ENCODE assay signal across 1 cellular context in the genomic region with DNA sequence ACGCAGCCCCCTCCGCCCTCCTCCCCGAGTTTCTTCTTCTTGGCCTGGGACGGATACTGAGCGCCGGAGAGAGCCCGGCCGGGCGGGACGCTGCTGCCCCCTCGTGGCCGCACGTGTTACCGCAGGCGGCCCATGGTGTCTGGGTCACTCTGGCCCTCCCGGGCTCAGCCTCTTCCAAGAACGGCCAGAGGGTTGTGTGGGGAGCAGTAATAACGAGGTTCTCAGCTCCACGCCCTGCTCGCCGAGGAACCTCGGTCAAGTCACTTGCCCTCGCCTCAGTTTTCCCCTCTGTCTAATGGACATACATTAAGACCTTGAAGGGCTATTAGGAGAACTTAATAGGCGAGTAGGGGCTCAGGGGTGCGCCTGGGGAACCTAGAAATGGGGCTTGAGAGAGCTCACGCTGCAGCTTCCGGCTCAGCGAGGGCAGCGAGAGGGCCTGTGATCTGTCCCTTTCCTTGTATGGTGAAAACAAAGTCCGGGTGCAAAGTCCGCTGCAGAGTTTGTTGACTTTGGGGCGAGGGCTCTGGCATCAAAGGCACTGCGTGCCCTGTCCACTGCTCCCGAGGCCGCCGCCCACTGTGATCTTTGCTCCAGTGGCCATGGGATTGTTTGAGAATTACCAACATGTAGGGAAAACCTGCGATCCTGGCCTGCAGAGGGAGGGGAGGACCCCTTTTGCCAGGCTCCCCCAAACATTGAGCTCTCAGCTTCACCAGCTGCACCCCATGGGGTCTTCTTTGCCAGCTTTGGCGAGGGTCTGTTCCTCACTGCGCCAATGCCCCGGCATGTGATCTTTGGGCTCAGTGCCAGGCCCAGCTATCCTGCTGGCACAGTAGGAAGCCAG.
A peak's percentile ranks its signal among the peaks of the same experiment; 100 is the strongest.
TF ChIP-seq lines count a peak whose summit lies in the region.

No MANE protein-coding gene starts in this region.

TF ChIP-seq in HepG2, 621 proteins besides CTCF, POLR2A, EP300 and RAD21 (continued from another document):
- TF ChIP-seq, protein P1, sequence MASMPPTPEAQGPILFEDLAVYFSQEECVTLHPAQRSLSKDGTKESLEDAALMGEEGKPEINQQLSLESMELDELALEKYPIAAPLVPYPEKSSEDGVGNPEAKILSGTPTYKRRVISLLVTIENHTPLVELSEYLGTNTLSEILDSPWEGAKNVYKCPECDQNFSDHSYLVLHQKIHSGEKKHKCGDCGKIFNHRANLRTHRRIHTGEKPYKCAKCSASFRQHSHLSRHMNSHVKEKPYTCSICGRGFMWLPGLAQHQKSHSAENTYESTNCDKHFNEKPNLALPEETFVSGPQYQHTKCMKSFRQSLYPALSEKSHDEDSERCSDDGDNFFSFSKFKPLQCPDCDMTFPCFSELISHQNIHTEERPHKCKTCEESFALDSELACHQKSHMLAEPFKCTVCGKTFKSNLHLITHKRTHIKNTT (CRISPR knock-in tag; IDR thresholded peaks at IDR 0.05) = no peak
- TF ChIP-seq KDM5A (IDR thresholded peaks at IDR 0.05; ENCODE audit: borderline replicate concordance, low read length) (peak; percentile 58; the same call in 1 of the 2 replicates), TAF15 (IDR thresholded peaks at IDR 0.05; ENCODE audit: low read depth, low read length, poor library complexity, severe bottlenecking) (peak; percentile 45), BORCS8-MEF2B (CRISPR knock-in tag; IDR thresholded peaks at IDR 0.05) (peak; percentile 78), ZNF256 (CRISPR knock-in tag; conservative IDR thresholded peaks at IDR 0.05) (no peak; the same call in 1 of the 2 replicates), RCOR2 (CRISPR knock-in tag; IDR thresholded peaks at IDR 0.05) (peak; percentile 97), ZNF552 (CRISPR knock-in tag; IDR thresholded peaks at IDR 0.05; ENCODE audit: borderline replicate concordance) (no peak), REPIN1 (CRISPR knock-in tag; IDR thresholded peaks at IDR 0.05; ENCODE audit: borderline replicate concordance, low read depth) (peak; percentile 90), NFE2L2 (IDR thresholded peaks at IDR 0.05; ENCODE audit: low read length) (no peak), ZNF274 (CRISPR knock-in tag; IDR thresholded peaks at IDR 0.05) (peak; percentile 78), TSC22D2 (CRISPR knock-in tag; IDR thresholded peaks at IDR 0.05; ENCODE audit: borderline replicate concordance) (no peak), HDAC6 (IDR thresholded peaks at IDR 0.05; ENCODE audit: low read depth, low read length) (no peak), HOXA7 (CRISPR knock-in tag; IDR thresholded peaks at IDR 0.05) (no peak)
- TF ChIP-seq, protein P2, sequence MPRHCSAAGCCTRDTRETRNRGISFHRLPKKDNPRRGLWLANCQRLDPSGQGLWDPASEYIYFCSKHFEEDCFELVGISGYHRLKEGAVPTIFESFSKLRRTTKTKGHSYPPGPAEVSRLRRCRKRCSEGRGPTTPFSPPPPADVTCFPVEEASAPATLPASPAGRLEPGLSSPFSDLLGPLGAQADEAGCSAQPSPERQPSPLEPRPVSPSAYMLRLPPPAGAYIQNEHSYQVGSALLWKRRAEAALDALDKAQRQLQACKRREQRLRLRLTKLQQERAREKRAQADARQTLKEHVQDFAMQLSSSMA (CRISPR knock-in tag; IDR thresholded peaks at IDR 0.05) = no peak; the same call in 1 of the 2 replicates
- TF ChIP-seq, protein P3, sequence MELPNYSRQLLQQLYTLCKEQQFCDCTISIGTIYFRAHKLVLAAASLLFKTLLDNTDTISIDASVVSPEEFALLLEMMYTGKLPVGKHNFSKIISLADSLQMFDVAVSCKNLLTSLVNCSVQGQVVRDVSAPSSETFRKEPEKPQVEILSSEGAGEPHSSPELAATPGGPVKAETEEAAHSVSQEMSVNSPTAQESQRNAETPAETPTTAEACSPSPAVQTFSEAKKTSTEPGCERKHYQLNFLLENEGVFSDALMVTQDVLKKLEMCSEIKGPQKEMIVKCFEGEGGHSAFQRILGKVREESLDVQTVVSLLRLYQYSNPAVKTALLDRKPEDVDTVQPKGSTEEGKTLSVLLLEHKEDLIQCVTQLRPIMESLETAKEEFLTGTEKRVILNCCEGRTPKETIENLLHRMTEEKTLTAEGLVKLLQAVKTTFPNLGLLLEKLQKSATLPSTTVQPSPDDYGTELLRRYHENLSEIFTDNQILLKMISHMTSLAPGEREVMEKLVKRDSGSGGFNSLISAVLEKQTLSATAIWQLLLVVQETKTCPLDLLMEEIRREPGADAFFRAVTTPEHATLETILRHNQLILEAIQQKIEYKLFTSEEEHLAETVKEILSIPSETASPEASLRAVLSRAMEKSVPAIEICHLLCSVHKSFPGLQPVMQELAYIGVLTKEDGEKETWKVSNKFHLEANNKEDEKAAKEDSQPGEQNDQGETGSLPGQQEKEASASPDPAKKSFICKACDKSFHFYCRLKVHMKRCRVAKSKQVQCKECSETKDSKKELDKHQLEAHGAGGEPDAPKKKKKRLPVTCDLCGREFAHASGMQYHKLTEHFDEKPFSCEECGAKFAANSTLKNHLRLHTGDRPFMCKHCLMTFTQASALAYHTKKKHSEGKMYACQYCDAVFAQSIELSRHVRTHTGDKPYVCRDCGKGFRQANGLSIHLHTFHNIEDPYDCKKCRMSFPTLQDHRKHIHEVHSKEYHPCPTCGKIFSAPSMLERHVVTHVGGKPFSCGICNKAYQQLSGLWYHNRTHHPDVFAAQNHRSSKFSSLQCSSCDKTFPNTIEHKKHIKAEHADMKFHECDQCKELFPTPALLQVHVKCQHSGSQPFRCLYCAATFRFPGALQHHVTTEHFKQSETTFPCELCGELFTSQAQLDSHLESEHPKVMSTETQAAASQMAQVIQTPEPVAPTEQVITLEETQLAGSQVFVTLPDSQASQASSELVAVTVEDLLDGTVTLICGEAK (IDR thresholded peaks at IDR 0.05) = no peak
- TF ChIP-seq, protein P3 (CRISPR knock-in tag; IDR thresholded peaks at IDR 0.05) = peak; percentile 86; the same call in 1 of the 2 replicates
- TF ChIP-seq, protein P4, sequence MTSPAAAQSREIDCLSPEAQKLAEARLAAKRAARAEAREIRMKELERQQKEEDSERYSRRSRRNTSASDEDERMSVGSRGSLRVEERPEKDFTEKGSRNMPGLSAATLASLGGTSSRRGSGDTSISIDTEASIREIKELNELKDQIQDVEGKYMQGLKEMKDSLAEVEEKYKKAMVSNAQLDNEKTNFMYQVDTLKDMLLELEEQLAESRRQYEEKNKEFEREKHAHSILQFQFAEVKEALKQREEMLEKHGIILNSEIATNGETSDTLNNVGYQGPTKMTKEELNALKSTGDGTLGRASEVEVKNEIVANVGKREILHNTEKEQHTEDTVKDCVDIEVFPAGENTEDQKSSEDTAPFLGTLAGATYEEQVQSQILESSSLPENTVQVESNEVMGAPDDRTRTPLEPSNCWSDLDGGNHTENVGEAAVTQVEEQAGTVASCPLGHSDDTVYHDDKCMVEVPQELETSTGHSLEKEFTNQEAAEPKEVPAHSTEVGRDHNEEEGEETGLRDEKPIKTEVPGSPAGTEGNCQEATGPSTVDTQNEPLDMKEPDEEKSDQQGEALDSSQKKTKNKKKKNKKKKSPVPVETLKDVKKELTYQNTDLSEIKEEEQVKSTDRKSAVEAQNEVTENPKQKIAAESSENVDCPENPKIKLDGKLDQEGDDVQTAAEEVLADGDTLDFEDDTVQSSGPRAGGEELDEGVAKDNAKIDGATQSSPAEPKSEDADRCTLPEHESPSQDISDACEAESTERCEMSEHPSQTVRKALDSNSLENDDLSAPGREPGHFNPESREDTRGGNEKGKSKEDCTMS (CRISPR knock-in tag; conservative IDR thresholded peaks at IDR 0.05) = no peak
